In the genomic region with DNA sequence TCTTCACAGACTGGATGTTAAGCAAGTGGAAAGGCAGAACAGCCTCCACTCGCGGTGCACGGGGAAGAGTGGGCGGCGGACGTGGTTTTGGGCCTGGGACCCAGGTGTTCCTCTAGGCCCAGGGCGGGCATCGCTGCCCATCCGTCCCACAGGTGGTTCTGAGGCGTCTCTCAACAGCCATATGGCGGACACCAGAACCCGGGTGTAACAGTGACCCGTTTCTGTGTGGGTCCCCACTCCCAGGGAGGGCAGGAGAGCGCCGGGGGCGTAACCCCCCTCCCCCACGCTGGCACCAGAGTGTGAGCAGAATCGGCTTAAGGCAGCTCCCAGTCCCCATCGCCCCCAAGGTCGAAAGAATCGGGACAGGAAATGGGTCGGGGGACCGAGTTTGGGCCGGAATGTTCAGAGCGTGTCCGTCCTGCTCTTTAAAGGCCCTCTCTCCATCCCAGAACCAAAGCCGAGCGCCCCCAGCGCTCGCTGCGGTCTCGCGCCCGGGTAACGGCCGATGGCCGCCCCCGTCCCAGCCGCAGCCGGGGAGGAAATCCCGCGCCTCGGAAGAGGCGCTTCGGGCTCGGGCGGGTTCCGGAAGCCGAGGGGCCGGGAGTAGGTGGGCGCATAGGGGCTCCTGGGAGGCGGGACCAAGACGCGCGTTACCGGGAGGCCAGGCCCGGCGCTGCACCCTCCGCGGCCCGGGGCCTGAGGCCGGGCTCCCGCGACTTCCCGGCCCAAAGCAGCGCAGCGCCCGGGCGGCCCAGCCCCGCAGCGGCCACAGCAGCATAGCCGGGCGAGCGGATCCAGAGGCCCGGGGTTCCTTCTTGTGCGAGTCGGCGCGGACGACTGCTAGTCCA, we compare ENCODE assay signal across 8 cellular contexts. TPM values are rescaled to one million over a fixed set of nuclear protein-coding genes. Genes with fewer than 3 reads are reported as not detected.
DNase-seq lines count a peak whose midpoint lies in the region; ATAC-seq, FAIRE-seq and TF ChIP-seq lines count a peak whose summit lies in the region.

Gene TK2, minus strand, starts transcription at position 839 of the 848 bp plus-strand sequence. Its CDS starts 61 bp downstream, at position 778.

- H3K4me1 ChIP-seq in HUES64 (ENCODE audit: insufficient read depth, low read length) (peaks cover 5% of the 10 kb centered on the region; the same call in 1 of the 2 replicates), astrocyte (ENCODE audit: insufficient read depth, low read length) (peaks cover 21% of the 10 kb centered on the region), right atrium auricular region (peaks cover 0 to 53% of the 10 kb centered on the region in 2 donors), uterus (no peaks in the 10 kb centered on the region)

- H3K9ac ChIP-seq in HUES64 (ENCODE audit: low read depth, low read length): peak within 1 kb of the TSS; percentile 90
- peak within 1 kb of the TSS; percentile 91 for H3K9ac ChIP-seq in astrocyte (ENCODE audit: low read length)

- DNase-seq in GM06990 (ENCODE audit: extremely low read depth, insufficient read length): peak; percentile 73
- DNase-seq in T-helper 2 cell treated with Interferon-gamma antibody and Interleukin-4, amounts not matched to agents 5 μg/mL and 100 μg/mL, for 36 hours (ENCODE audit: low spot score): peak; percentile 80
- peak; percentile 54 for DNase-seq in astrocyte (ENCODE audit: low read depth)
- DNase-seq in right atrium auricular region (ENCODE audit: low spot score): peak; percentile 75
- DNase-seq in progenitor cell of endocrine pancreas (ENCODE audit: low spot score, unreplicated experiment): peak; percentile 46
- DNase-seq in uterus: peak; percentile 61 to 73

- peak within 1 kb of the TSS; percentile 98 for H3K4me3 Mint-ChIP-seq in T-helper 2 cell treated with Interferon-gamma antibody and Interleukin-4, amounts not matched to agents 5 μg/mL and 100 μg/mL, for 36 hours
- H3K4me3 Mint-ChIP-seq in astrocyte (ENCODE audit: unreplicated experiment) (peak within 1 kb of the TSS; percentile 87), progenitor cell of endocrine pancreas (ENCODE audit: low read depth) (peak within 1 kb of the TSS; percentile 74)

- peak within 1 kb of the TSS; percentile 90 for H3K4me2 ChIP-seq in astrocyte (ENCODE audit: low read length)

- H3K4me1 Mint-ChIP-seq in T-helper 2 cell treated with Interferon-gamma antibody and Interleukin-4, amounts not matched to agents 5 μg/mL and 100 μg/mL, for 36 hours (ENCODE audit: low read depth): peaks cover 51% of the 10 kb centered on the region
- H3K4me1 Mint-ChIP-seq in astrocyte (ENCODE audit: low read depth, unreplicated experiment) (peaks cover 13% of the 10 kb centered on the region), progenitor cell of endocrine pancreas (ENCODE audit: low read depth) (peaks cover 23% of the 10 kb centered on the region)

- no peaks in the 10 kb centered on the region for H4K20me1 ChIP-seq in astrocyte (ENCODE audit: insufficient read depth, low read length)

- peaks cover 21% of the 10 kb centered on the region for H3K79me2 ChIP-seq in astrocyte (ENCODE audit: insufficient read depth, low read length)

- H3K9me3 Mint-ChIP-seq in T-helper 2 cell treated with Interferon-gamma antibody and Interleukin-4, amounts not matched to agents 5 μg/mL and 100 μg/mL, for 36 hours: no peaks in the 10 kb centered on the region
- H3K9me3 Mint-ChIP-seq in astrocyte (ENCODE audit: unreplicated experiment) (peaks cover 4% of the 10 kb centered on the region), progenitor cell of endocrine pancreas (ENCODE audit: low read depth) (no peaks in the 10 kb centered on the region)

- intact Hi-C loops in uterus (cut with DNase I; ENCODE audit: low total_unique reads): no loop called here

- peak within 1 kb of the TSS; percentile 84 for H3K27ac Mint-ChIP-seq in T-helper 2 cell treated with Interferon-gamma antibody and Interleukin-4, amounts not matched to agents 5 μg/mL and 100 μg/mL, for 36 hours
- H3K27ac Mint-ChIP-seq in astrocyte (ENCODE audit: unreplicated experiment) (peak within 1 kb of the TSS; percentile 83), progenitor cell of endocrine pancreas (peak within 1 kb of the TSS; percentile 94)

- peaks cover 26% of the 10 kb centered on the region for H3K36me3 Mint-ChIP-seq in T-helper 2 cell treated with Interferon-gamma antibody and Interleukin-4, amounts not matched to agents 5 μg/mL and 100 μg/mL, for 36 hours (ENCODE audit: low read depth)
- H3K36me3 Mint-ChIP-seq in astrocyte (ENCODE audit: low read depth, unreplicated experiment) (peaks cover 8% of the 10 kb centered on the region), progenitor cell of endocrine pancreas (ENCODE audit: insufficient read depth) (peaks cover 10% of the 10 kb centered on the region)

- TF ChIP-seq POLR2A in uterus (IDR thresholded peaks at IDR 0.05): peak; percentile 15 to 68

- 12% methylated on average over 80 of the region's 80 CpGs for WGBS in HUES64

- H3K4me3 ChIP-seq in GM06990 (replicated peaks; ENCODE audit: low read depth, low read length) (peak within 1 kb of the TSS; percentile 58), HUES64 (ENCODE audit: low read length) (peak within 1 kb of the TSS; percentile 69), astrocyte (ENCODE audit: insufficient read depth, low read depth, low read length) (peak within 1 kb of the TSS; percentile 68), right atrium auricular region (peak within 1 kb of the TSS; percentile 74 to 87), uterus (peak within 1 kb of the TSS; percentile 73 to 80)

- ATAC-seq in GM21447 (IDR thresholded peaks at IDR 0.05; ENCODE audit: unreplicated experiment): no peak

- H3K9me3 ChIP-seq in HUES64 (ENCODE audit: insufficient read depth, low read depth, low read length): no peaks in the 10 kb centered on the region
- H3K9me3 ChIP-seq in astrocyte (ENCODE audit: insufficient read depth, low read depth, low read length): no peaks in the 10 kb centered on the region
- no peaks in the 10 kb centered on the region for H3K9me3 ChIP-seq in right atrium auricular region
- H3K9me3 ChIP-seq in uterus: no peaks in the 10 kb centered on the region

- no peaks in the 10 kb centered on the region for H3K27me3 Mint-ChIP-seq in T-helper 2 cell treated with Interferon-gamma antibody and Interleukin-4, amounts not matched to agents 5 μg/mL and 100 μg/mL, for 36 hours (ENCODE audit: low read depth)
- H3K27me3 Mint-ChIP-seq in astrocyte (ENCODE audit: low read depth, unreplicated experiment): no peaks in the 10 kb centered on the region
- no peaks in the 10 kb centered on the region for H3K27me3 Mint-ChIP-seq in progenitor cell of endocrine pancreas

- H3K36me3 ChIP-seq in GM06990 (ENCODE audit: control insufficient read depth, insufficient read depth, low read length): no peaks in the 10 kb centered on the region
- H3K36me3 ChIP-seq in HUES64 (ENCODE audit: insufficient read depth, low read length): no peaks in the 10 kb centered on the region
- no peaks in the 10 kb centered on the region for H3K36me3 ChIP-seq in astrocyte (ENCODE audit: insufficient read depth, low read length)
- no peaks in the 10 kb centered on the region for H3K36me3 ChIP-seq in right atrium auricular region
- no peaks in the 10 kb centered on the region for H3K36me3 ChIP-seq in uterus

- TF ChIP-seq CTCF in GM06990 (IDR thresholded peaks at IDR 0.05; ENCODE audit: insufficient read depth, low read length, poor library complexity, severe bottlenecking) (peak; percentile 40), astrocyte (IDR thresholded peaks at IDR 0.05; ENCODE audit: insufficient read depth, low read depth, low read length) (peak; percentile 9), right atrium auricular region (IDR thresholded peaks at IDR 0.05) (peak in 1 of 2 donors; percentile 44), progenitor cell of endocrine pancreas (IDR thresholded peaks at IDR 0.05; ENCODE audit: unreplicated experiment) (peak; percentile 29), uterus (IDR thresholded peaks at IDR 0.05) (peak in 2 of 4 experiments; percentile 31 to 40)

- H2AFZ ChIP-seq in astrocyte (ENCODE audit: low read depth, low read length): peak within 1 kb of the TSS; percentile 90

- H3K27me3 ChIP-seq in GM06990 (replicated peaks; ENCODE audit: control insufficient read depth, insufficient read depth, low read length) (no peaks in the 10 kb centered on the region), HUES64 (ENCODE audit: insufficient read depth, low read length) (peaks cover 8% of the 10 kb centered on the region), astrocyte (ENCODE audit: insufficient read depth, low read length) (no peaks in the 10 kb centered on the region), right atrium auricular region (no peaks in the 10 kb centered on the region), uterus (no peaks in the 10 kb centered on the region)

- FAIRE-seq in astrocyte (lab: Jason Lieb, UNC): no peak

- H3K27ac ChIP-seq in HUES64 (ENCODE audit: low read depth, low read length) (peak within 1 kb of the TSS; percentile 74), astrocyte (ENCODE audit: low read depth, low read length) (peak within 1 kb of the TSS; percentile 76), right atrium auricular region (peak within 1 kb of the TSS; percentile 97 to 98), uterus (peak within 1 kb of the TSS; percentile 99)

RNA-seq across cellular contexts. Expression of gene TK2, which starts in this region (rescaled TPM):
- 3.2 TPM for polyA plus RNA-seq in HUES64 (2013, experiment 1 of 2)
- polyA plus RNA-seq in HUES64 (2013, experiment 2 of 2): 3.6 TPM
- 12.4 and 16.5 TPM in 2 replicates for total RNA-seq in astrocyte
- total RNA-seq in right atrium auricular region: 10 to 100 TPM; 20.7 to 24.5 TPM
- 16.1 and 17.5 TPM in 2 replicates for total RNA-seq in progenitor cell of endocrine pancreas
- 10 to 100 TPM; 13.6 to 52.6 (median 39.2) TPM for total RNA-seq in uterus
